ENCODE assay signal across 1 cellular context in genomic region chr16:624522-625401, GRCh38.
TF ChIP-seq lines count a peak whose summit lies in the region.

No MANE protein-coding gene starts in this region.

TF ChIP-seq in WTC11, 78 proteins besides CTCF, POLR2A, EP300 and RAD21:
- TF ChIP-seq, protein P1, sequence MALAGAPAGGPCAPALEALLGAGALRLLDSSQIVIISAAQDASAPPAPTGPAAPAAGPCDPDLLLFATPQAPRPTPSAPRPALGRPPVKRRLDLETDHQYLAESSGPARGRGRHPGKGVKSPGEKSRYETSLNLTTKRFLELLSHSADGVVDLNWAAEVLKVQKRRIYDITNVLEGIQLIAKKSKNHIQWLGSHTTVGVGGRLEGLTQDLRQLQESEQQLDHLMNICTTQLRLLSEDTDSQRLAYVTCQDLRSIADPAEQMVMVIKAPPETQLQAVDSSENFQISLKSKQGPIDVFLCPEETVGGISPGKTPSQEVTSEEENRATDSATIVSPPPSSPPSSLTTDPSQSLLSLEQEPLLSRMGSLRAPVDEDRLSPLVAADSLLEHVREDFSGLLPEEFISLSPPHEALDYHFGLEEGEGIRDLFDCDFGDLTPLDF (CRISPR knock-in tag; IDR thresholded peaks at IDR 0.05), result no peak
- TF ChIP-seq ARID4B (CRISPR knock-in tag; IDR thresholded peaks at IDR 0.05; ENCODE audit: borderline replicate concordance) (no peak), EMX1 (CRISPR knock-in tag; IDR thresholded peaks at IDR 0.05) (no peak), ZNF396 (CRISPR knock-in tag; IDR thresholded peaks at IDR 0.05; ENCODE audit: borderline replicate concordance) (no peak), SMAD4 (CRISPR knock-in tag; IDR thresholded peaks at IDR 0.05) (no peak), ATF1 (CRISPR knock-in tag; IDR thresholded peaks at IDR 0.05) (no peak), ZMAT4 (CRISPR knock-in tag; IDR thresholded peaks at IDR 0.05) (no peak), NR3C1 (CRISPR knock-in tag; conservative IDR thresholded peaks at IDR 0.05; ENCODE audit: low read depth) (no peak), RELA (CRISPR knock-in tag; IDR thresholded peaks at IDR 0.05; ENCODE audit: borderline replicate concordance) (no peak), ELF4 (CRISPR knock-in tag; IDR thresholded peaks at IDR 0.05; ENCODE audit: low read depth) (no peak), TCF7 (CRISPR knock-in tag; IDR thresholded peaks at IDR 0.05; ENCODE audit: low read depth) (no peak), CREB1 (CRISPR knock-in tag; IDR thresholded peaks at IDR 0.05) (no peak), ATF2 (CRISPR knock-in tag; IDR thresholded peaks at IDR 0.05; ENCODE audit: borderline replicate concordance, low read depth) (no peak), ESRRA (CRISPR knock-in tag; IDR thresholded peaks at IDR 0.05; ENCODE audit: borderline replicate concordance) (no peak), SP1 (CRISPR knock-in tag; conservative IDR thresholded peaks at IDR 0.05) (no peak), ZNF138 (CRISPR knock-in tag; conservative IDR thresholded peaks at IDR 0.05) (no peak), MAX (CRISPR knock-in tag; IDR thresholded peaks at IDR 0.05) (no peak)
- TF ChIP-seq, protein P2, sequence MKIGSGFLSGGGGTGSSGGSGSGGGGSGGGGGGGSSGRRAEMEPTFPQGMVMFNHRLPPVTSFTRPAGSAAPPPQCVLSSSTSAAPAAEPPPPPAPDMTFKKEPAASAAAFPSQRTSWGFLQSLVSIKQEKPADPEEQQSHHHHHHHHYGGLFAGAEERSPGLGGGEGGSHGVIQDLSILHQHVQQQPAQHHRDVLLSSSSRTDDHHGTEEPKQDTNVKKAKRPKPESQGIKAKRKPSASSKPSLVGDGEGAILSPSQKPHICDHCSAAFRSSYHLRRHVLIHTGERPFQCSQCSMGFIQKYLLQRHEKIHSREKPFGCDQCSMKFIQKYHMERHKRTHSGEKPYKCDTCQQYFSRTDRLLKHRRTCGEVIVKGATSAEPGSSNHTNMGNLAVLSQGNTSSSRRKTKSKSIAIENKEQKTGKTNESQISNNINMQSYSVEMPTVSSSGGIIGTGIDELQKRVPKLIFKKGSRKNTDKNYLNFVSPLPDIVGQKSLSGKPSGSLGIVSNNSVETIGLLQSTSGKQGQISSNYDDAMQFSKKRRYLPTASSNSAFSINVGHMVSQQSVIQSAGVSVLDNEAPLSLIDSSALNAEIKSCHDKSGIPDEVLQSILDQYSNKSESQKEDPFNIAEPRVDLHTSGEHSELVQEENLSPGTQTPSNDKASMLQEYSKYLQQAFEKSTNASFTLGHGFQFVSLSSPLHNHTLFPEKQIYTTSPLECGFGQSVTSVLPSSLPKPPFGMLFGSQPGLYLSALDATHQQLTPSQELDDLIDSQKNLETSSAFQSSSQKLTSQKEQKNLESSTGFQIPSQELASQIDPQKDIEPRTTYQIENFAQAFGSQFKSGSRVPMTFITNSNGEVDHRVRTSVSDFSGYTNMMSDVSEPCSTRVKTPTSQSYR (CRISPR knock-in tag; IDR thresholded peaks at IDR 0.05), result no peak
